Comparison of ENCODE assay signal across 1 cellular context in the genomic region with DNA sequence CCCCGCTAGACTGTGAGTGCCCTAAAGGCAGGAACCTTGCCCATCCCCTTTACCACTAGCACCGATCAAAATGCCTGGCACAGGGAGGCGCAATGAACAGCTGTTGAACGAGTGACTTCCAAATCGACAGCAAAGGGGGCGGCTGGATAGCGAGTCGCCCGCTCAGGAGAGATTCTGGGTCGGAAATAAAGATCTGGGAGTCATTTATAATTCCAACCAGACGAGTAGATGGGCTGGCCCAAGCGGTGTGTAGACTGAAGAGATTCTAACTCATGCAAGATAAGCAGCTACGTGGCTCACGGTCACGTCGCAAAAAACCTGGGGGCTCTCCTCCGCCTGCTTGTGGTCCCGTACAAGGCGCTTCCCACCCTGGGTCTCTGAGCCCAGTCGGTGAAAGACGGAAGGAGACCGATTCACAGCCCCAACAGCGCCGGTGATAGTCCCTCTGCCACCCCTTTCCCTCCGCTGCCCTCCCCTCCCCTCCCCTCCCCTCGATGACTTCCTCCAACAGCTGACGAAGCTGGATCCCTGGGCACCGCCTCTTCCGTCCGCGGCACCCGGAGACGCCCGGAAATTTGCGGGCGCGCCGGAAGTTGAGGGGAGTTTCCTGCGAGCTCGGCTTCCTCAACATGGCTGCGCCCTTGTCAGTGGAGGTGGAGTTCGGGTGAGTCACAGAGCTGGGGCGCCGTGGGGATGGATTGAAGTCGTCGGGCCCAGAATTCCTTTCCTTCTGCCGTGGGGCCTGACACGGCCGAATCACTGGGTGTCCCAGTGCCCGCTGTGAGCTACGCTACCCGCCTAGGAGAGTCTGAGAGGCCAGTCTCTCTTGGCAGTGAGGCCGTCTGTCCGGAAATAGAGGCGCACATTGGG.
TF ChIP-seq lines count a peak whose summit lies in the region.

Gene URM1, plus strand, starts transcription at position 623 of the 870 bp plus-strand sequence. Its CDS starts 7 bp downstream, at position 630.

TF ChIP-seq in H1, 55 proteins besides CTCF, POLR2A, EP300 and RAD21:
- peak; percentile 54 for TF ChIP-seq POLR2AphosphoS5 (IDR thresholded peaks at IDR 0.05; ENCODE audit: low read depth, low read length)
- no peak for TF ChIP-seq POU5F1 (IDR thresholded peaks at IDR 0.05; ENCODE audit: low read depth, low read length)
- no peak for TF ChIP-seq SUZ12 (IDR thresholded peaks at IDR 0.05; ENCODE audit: low read length)
- TF ChIP-seq NRF1 (IDR thresholded peaks at IDR 0.05; ENCODE audit: low read depth, low read length), result no peak
- peak; percentile 82; the same call in 1 of the 2 replicates for TF ChIP-seq GABPA (IDR thresholded peaks at IDR 0.05; ENCODE audit: borderline replicate concordance, insufficient read depth, low read length)
- peak; percentile 71 for TF ChIP-seq PHF8 (conservative IDR thresholded peaks at IDR 0.05; ENCODE audit: low read depth, low read length)
- no peak for TF ChIP-seq JUND (IDR thresholded peaks at IDR 0.05; ENCODE audit: low read length)
- TF ChIP-seq JUN (IDR thresholded peaks at IDR 0.05; ENCODE audit: low read depth, low read length), result no peak
- no peak for TF ChIP-seq EZH2 (IDR thresholded peaks at IDR 0.05; ENCODE audit: low read depth, low read length, severe bottlenecking)
- TF ChIP-seq HDAC2 (IDR thresholded peaks at IDR 0.05; ENCODE audit: borderline replicate concordance in 1 of 2, low read depth in 2 of 2, low read length in 2 of 2), result peak; percentile 64 to 95; a peak in 2 of 4 replicates
- no peak for TF ChIP-seq RNF2 (IDR thresholded peaks at IDR 0.05; ENCODE audit: borderline replicate concordance, low read depth, low read length, missing control alignments, poor library complexity, severe bottlenecking)
- TF ChIP-seq KDM4A (IDR thresholded peaks at IDR 0.05; ENCODE audit: low read depth, low read length, severe bottlenecking), result peak; percentile 95
- TF ChIP-seq, protein P1, sequence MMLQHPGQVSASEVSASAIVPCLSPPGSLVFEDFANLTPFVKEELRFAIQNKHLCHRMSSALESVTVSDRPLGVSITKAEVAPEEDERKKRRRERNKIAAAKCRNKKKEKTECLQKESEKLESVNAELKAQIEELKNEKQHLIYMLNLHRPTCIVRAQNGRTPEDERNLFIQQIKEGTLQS (IDR thresholded peaks at IDR 0.05; ENCODE audit: insufficient read depth, low read depth, low read length), result no peak
- peak; percentile 38 for TF ChIP-seq ASH2L (IDR thresholded peaks at IDR 0.05; ENCODE audit: low read length)
- TF ChIP-seq TAF1 (IDR thresholded peaks at IDR 0.05; ENCODE audit: low read depth, low read length), result peak; percentile 59; the same call in 1 of the 2 replicates
- TF ChIP-seq RBBP5 (IDR thresholded peaks at IDR 0.05; ENCODE audit: borderline replicate concordance, low read depth, low read length), result 0 out of 2 replicates have a peak, but pooled peaks have one; percentile 38
- peak; percentile 88 for TF ChIP-seq SAP30 (IDR thresholded peaks at IDR 0.05; ENCODE audit: insufficient read depth, insufficient replicate concordance, low read length)
- peak; percentile 95 for TF ChIP-seq KDM5A (IDR thresholded peaks at IDR 0.05; ENCODE audit: low read length)
- peak; percentile 27; the same call in 1 of the 2 replicates for TF ChIP-seq CREB1 (IDR thresholded peaks at IDR 0.05)
- peak; percentile 95 for TF ChIP-seq YY1 (IDR thresholded peaks at IDR 0.05; ENCODE audit: low read depth, low read length)
- peak; percentile 78 for TF ChIP-seq EGR1 (IDR thresholded peaks at IDR 0.05; ENCODE audit: borderline replicate concordance, low read depth, low read length)
- no peak for TF ChIP-seq NANOG (IDR thresholded peaks at IDR 0.05; ENCODE audit: insufficient read depth, low read depth, low read length, poor library complexity, severe bottlenecking)
- TF ChIP-seq SIN3A (conservative IDR thresholded peaks at IDR 0.05 in 1 of 2, IDR thresholded peaks at IDR 0.05 in 1 of 2; ENCODE audit: low read depth in 1 of 2, low read length in 2 of 2), result peak; percentile 51 to 91; a peak in 1 of 4 replicates
- TF ChIP-seq SRF (IDR thresholded peaks at IDR 0.05; ENCODE audit: low read depth, low read length), result no peak
- peak; percentile 66; the same call in 1 of the 2 replicates for TF ChIP-seq TBP (IDR thresholded peaks at IDR 0.05; ENCODE audit: low read depth, low read length)
- no peak for TF ChIP-seq TEAD4 (IDR thresholded peaks at IDR 0.05; ENCODE audit: low read depth, low read length)
- TF ChIP-seq TAF7 (optimal IDR thresholded peaks at IDR 0.05; ENCODE audit: borderline replicate concordance, low read depth, low read length), result peak; percentile 62
- peak; percentile 57; the same call in 1 of the 2 replicates for TF ChIP-seq GTF2F1 (IDR thresholded peaks at IDR 0.05; ENCODE audit: borderline replicate concordance, low read depth, low read length)
